In genomic region chr4:519885-520595, GRCh38 we compare ENCODE assay signal across 27 cellular contexts. TPM values are rescaled to one million over a fixed set of nuclear protein-coding genes. Genes with fewer than 3 reads are reported as not detected.
A peak's percentile ranks its signal among the peaks of the same experiment; 100 is the strongest.
DNase-seq lines count a peak whose midpoint lies in the region; ATAC-seq and TF ChIP-seq lines count a peak whose summit lies in the region.
"Had no signal": no experiment of that assay in that cellular context is flagged by ENCODE, and none has a peak within 500 bp of the region (broad histone marks: within the 10 kb centered on the region; RNA-seq: fewer than 3 reads in every experiment).

No MANE protein-coding gene starts in this region.

- peak overlapping the region; percentile 16 for H3K27ac ChIP-seq in suprapubic skin
- H3K27ac ChIP-seq: BLaER1 treated with 17β-estradiol and CSF1 and Interleukin-3, amounts not matched to agents 10 nM and 100 nM; GM23248; PC-9 had no signal

- intact Hi-C loops in activated CD8-positive, alpha-beta T cell treated with anti-CD3 and anti-CD28 coated beads for 36 hours (cut with micrococcal nuclease) = no loop called here

- H3K9me3 Mint-ChIP-seq in activated CD8-positive, alpha-beta T cell treated with anti-CD3 and anti-CD28 coated beads, Interleukin-2, amount 10 ng/mL, durations not matched to agents 7 days and 5 days (ENCODE audit: insufficient read depth) = no peaks in the 10 kb centered on the region
- H3K9me3 Mint-ChIP-seq in activated CD8-positive, alpha-beta T cell treated with anti-CD3 and anti-CD28 coated beads for 36 hours = no peaks in the 10 kb centered on the region
- H3K9me3 Mint-ChIP-seq in central memory CD8-positive, alpha-beta T cell = peaks cover 4% of the 10 kb centered on the region
- H3K9me3 Mint-ChIP-seq: H9, HFFc6 had no signal

- no peaks in the 10 kb centered on the region for H3K9me3 ChIP-seq in suprapubic skin
- H3K9me3 ChIP-seq: BLaER1 treated with 17β-estradiol and CSF1 and Interleukin-3, amounts not matched to agents 10 nM and 100 nM; Caco-2 had no signal

- no peak for TF ChIP-seq CTCF in activated CD8-positive, alpha-beta T cell treated with anti-CD3 and anti-CD28 coated beads for 36 hours (IDR thresholded peaks at IDR 0.05)
- no peak for TF ChIP-seq CTCF in suprapubic skin (IDR thresholded peaks at IDR 0.05)

- H3K27me3 Mint-ChIP-seq in activated CD8-positive, alpha-beta T cell treated with anti-CD3 and anti-CD28 coated beads, Interleukin-2, amount 10 ng/mL, durations not matched to agents 7 days and 5 days (ENCODE audit: low read depth) = no peaks in the 10 kb centered on the region
- H3K27me3 Mint-ChIP-seq in activated CD8-positive, alpha-beta T cell treated with anti-CD3 and anti-CD28 coated beads for 36 hours = no peaks in the 10 kb centered on the region
- no peaks in the 10 kb centered on the region for H3K27me3 Mint-ChIP-seq in central memory CD8-positive, alpha-beta T cell
- H3K27me3 Mint-ChIP-seq: CD4-positive, alpha-beta memory T cell had no signal

- CTCF ChIA-PET in activated CD8-positive, alpha-beta T cell treated with anti-CD3 and anti-CD28 coated beads, Interleukin-2, amount 10 ng/mL, durations not matched to agents 7 days and 5 days (lab: Charles Lee) = no interaction called here
- CTCF ChIA-PET in activated CD8-positive, alpha-beta T cell treated with anti-CD3 and anti-CD28 coated beads for 36 hours (lab: Charles Lee) = no interaction called here

- TF ChIP-seq EP300 in suprapubic skin (IDR thresholded peaks at IDR 0.05) = no peak

- peaks cover 72% of the 10 kb centered on the region for H3K36me3 ChIP-seq in suprapubic skin

- H3K4me3 Mint-ChIP-seq in activated CD8-positive, alpha-beta T cell treated with anti-CD3 and anti-CD28 coated beads, Interleukin-2, amount 10 ng/mL, durations not matched to agents 7 days and 5 days = no peak overlapping the region
- no peak overlapping the region for H3K4me3 Mint-ChIP-seq in activated CD8-positive, alpha-beta T cell treated with anti-CD3 and anti-CD28 coated beads for 36 hours
- no peak overlapping the region for H3K4me3 Mint-ChIP-seq in central memory CD8-positive, alpha-beta T cell
- H3K4me3 Mint-ChIP-seq: H9, HFFc6 had no signal

- TF ChIP-seq POLR2A in suprapubic skin (IDR thresholded peaks at IDR 0.05) = no peak

- no peaks in the 10 kb centered on the region for H3K27me3 ChIP-seq in suprapubic skin
- H3K27me3 ChIP-seq: BLaER1 treated with 17β-estradiol and CSF1 and Interleukin-3, amounts not matched to agents 10 nM and 100 nM had no signal

- 55% methylated on average over 9 of the region's 20 CpGs for WGBS in suprapubic skin

- ATAC-seq in activated CD8-positive, alpha-beta T cell treated with anti-CD3 and anti-CD28 coated beads, Interleukin-2, amount 10 ng/mL, durations not matched to agents 7 days and 5 days = no peak
- ATAC-seq in activated CD8-positive, alpha-beta T cell treated with anti-CD3 and anti-CD28 coated beads for 36 hours = no peak
- ATAC-seq in central memory CD8-positive, alpha-beta T cell (replicated peaks; ENCODE audit: extremely low read depth, poor library complexity, severe bottlenecking) = no peak
- ATAC-seq in HG02763 (IDR thresholded peaks at IDR 0.05; ENCODE audit: unreplicated experiment) (no peak), GM19452 (IDR thresholded peaks at IDR 0.05; ENCODE audit: unreplicated experiment) (no peak)
- ATAC-seq: HepG2 had no signal

- no peaks in the 10 kb centered on the region for H3K4me1 Mint-ChIP-seq in activated CD8-positive, alpha-beta T cell treated with anti-CD3 and anti-CD28 coated beads, Interleukin-2, amount 10 ng/mL, durations not matched to agents 7 days and 5 days (ENCODE audit: low read depth)
- no peaks in the 10 kb centered on the region for H3K4me1 Mint-ChIP-seq in activated CD8-positive, alpha-beta T cell treated with anti-CD3 and anti-CD28 coated beads for 36 hours (ENCODE audit: low read depth)
- H3K4me1 Mint-ChIP-seq in central memory CD8-positive, alpha-beta T cell = peaks cover 19% of the 10 kb centered on the region
- H3K4me1 Mint-ChIP-seq: H9 had no signal

- DNase-seq in activated CD8-positive, alpha-beta T cell treated with anti-CD3 and anti-CD28 coated beads, Interleukin-2, amount 10 ng/mL, durations not matched to agents 7 days and 5 days = no peak
- DNase-seq in activated CD8-positive, alpha-beta T cell treated with anti-CD3 and anti-CD28 coated beads for 36 hours = no peak
- no peak for DNase-seq in central memory CD8-positive, alpha-beta T cell (ENCODE audit: low spot score in 2 of 2)
- peak; percentile 35 for DNase-seq in islet precursor cell
- no peak for DNase-seq in suprapubic skin (ENCODE audit: low spot score in 2 of 2)
- DNase-seq: 8988T; Caco-2; CD4-positive, alpha-beta memory T cell; DMS 273 treated with DMSO at 0.1 percent for 48 hours; GM23248; H9; HFFc6; KBM-7; NCI-H1092 treated with DMSO at 0.1 percent for 48 hours; NCI-H146; NCI-H2029 treated with DMSO at 0.1 percent for 48 hours; NCI-H226; NCI-H510A treated with DMSO at 0.1 percent for 48 hours; NCI-H748 treated with DMSO at 0.1 percent for 48 hours; PC-9; RPMI8226 had no signal

- POLR2A ChIA-PET in activated CD8-positive, alpha-beta T cell treated with anti-CD3 and anti-CD28 coated beads, Interleukin-2, amount 10 ng/mL, durations not matched to agents 7 days and 5 days (lab: Charles Lee) = no interaction called here
- POLR2A ChIA-PET in activated CD8-positive, alpha-beta T cell treated with anti-CD3 and anti-CD28 coated beads for 36 hours (lab: Charles Lee) = interaction anchor here (1.1 kb wide), 1 partner anchor 14 kb away, joined by 3 read pairs; no protein-coding TSS in a partner anchor

- peak overlapping the region; percentile 18 for H3K27ac Mint-ChIP-seq in activated CD8-positive, alpha-beta T cell treated with anti-CD3 and anti-CD28 coated beads, Interleukin-2, amount 10 ng/mL, durations not matched to agents 7 days and 5 days
- no peak overlapping the region for H3K27ac Mint-ChIP-seq in activated CD8-positive, alpha-beta T cell treated with anti-CD3 and anti-CD28 coated beads for 36 hours
- peak overlapping the region; percentile 11 for H3K27ac Mint-ChIP-seq in central memory CD8-positive, alpha-beta T cell (ENCODE audit: low read depth)
- H3K27ac Mint-ChIP-seq: CD4-positive, alpha-beta memory T cell; HFFc6 had no signal

- H3K4me3 ChIP-seq in suprapubic skin = no peak overlapping the region
- H3K4me3 ChIP-seq: BLaER1 treated with 17β-estradiol and CSF1 and Interleukin-3, amounts not matched to agents 10 nM and 100 nM; GM23248; PC-9 had no signal

- H3K36me3 Mint-ChIP-seq in activated CD8-positive, alpha-beta T cell treated with anti-CD3 and anti-CD28 coated beads, Interleukin-2, amount 10 ng/mL, durations not matched to agents 7 days and 5 days (ENCODE audit: low read depth) = peaks cover 76% of the 10 kb centered on the region
- peaks cover 55% of the 10 kb centered on the region for H3K36me3 Mint-ChIP-seq in activated CD8-positive, alpha-beta T cell treated with anti-CD3 and anti-CD28 coated beads for 36 hours (ENCODE audit: low read depth)
- peaks cover 30% of the 10 kb centered on the region for H3K36me3 Mint-ChIP-seq in central memory CD8-positive, alpha-beta T cell (ENCODE audit: insufficient read depth)

- peaks cover 7% of the 10 kb centered on the region for H3K4me1 ChIP-seq in suprapubic skin
- H3K4me1 ChIP-seq: BLaER1 treated with 17β-estradiol and CSF1 and Interleukin-3, amounts not matched to agents 10 nM and 100 nM; Caco-2 had no signal

RNA-seq across cellular contexts. Expression of gene PIGG, which starts 21.0 kb away (rescaled TPM):
- 10 to 100 TPM; 57.4 to 57.8 TPM for total RNA-seq in activated CD8-positive, alpha-beta T cell treated with anti-CD3 and anti-CD28 coated beads, Interleukin-2, amount 10 ng/mL, durations not matched to agents 7 days and 5 days
- 10 to 100 TPM; 40.9 to 41.7 TPM for total RNA-seq in activated CD8-positive, alpha-beta T cell treated with anti-CD3 and anti-CD28 coated beads for 36 hours
- total RNA-seq in suprapubic skin = 100 to 1,000 TPM in 1 of 4 donors, 10 to 100 TPM in 3; 44.8 to 148 (median 59.2) TPM

RNA-seq across cellular contexts. Expression of gene ZNF721, which starts 21.1 kb away (rescaled TPM):
- 10 to 100 TPM; 32.5 to 34.6 TPM for total RNA-seq in activated CD8-positive, alpha-beta T cell treated with anti-CD3 and anti-CD28 coated beads, Interleukin-2, amount 10 ng/mL, durations not matched to agents 7 days and 5 days
- 10 to 100 TPM; 33.9 to 36.4 TPM for total RNA-seq in activated CD8-positive, alpha-beta T cell treated with anti-CD3 and anti-CD28 coated beads for 36 hours
- total RNA-seq in suprapubic skin = 10 to 100 TPM; 25.8 to 57.0 (median 41.5) TPM

RNA-seq across cellular contexts. Expression of gene TMEM271, which starts 56.1 kb away (rescaled TPM):
- not detected for total RNA-seq in activated CD8-positive, alpha-beta T cell treated with anti-CD3 and anti-CD28 coated beads, Interleukin-2, amount 10 ng/mL, durations not matched to agents 7 days and 5 days
- total RNA-seq in activated CD8-positive, alpha-beta T cell treated with anti-CD3 and anti-CD28 coated beads for 36 hours = not detected
- 1 to 10 TPM in 3 of 4 donors, under 1 TPM in 1; 0.40 to 8.7 (median 3.5) TPM for total RNA-seq in suprapubic skin
- total RNA-seq: Caco-2; CD4-positive, alpha-beta memory T cell; GM23248; HepG2; HFFc6; HT-29; PC-9; SK-MEL-5 had no signal
